ENCODE assay signal across 2 cellular contexts in the genomic region with DNA sequence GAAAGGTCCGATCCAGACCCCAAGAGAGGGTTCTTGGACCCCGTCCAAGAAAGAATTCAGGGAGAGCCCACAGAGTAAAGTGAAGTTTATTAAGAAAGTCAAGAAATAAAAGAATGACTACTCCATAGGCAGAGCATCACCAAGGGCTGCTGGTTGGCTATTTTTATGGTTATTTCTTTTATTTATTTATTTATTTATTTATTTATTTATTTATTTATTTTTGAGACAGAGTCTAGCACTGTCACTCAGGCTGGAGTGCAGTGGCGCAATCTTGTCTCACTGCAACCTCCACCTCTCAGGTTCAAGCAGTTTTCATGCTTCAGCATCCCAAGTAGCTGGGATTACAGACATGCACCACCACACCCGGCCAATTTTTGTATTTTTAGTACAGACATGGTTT. TPM values are rescaled to one million over a fixed set of nuclear protein-coding genes. Genes with fewer than 3 reads are reported as not detected.
"Had no signal": no experiment of that assay in that cellular context is flagged by ENCODE, and none has a peak within 500 bp of the region (broad histone marks: within the 10 kb centered on the region; RNA-seq: fewer than 3 reads in every experiment).

No MANE protein-coding gene starts in this region.

RNA-seq across cellular contexts. Expression of a gene that starts 31.4 kb away (rescaled TPM):
- total RNA-seq: vagina had no signal
- polyA plus RNA-seq: stomach had no signal
